ENCODE assay signal across 23 cellular contexts in the genomic region with DNA sequence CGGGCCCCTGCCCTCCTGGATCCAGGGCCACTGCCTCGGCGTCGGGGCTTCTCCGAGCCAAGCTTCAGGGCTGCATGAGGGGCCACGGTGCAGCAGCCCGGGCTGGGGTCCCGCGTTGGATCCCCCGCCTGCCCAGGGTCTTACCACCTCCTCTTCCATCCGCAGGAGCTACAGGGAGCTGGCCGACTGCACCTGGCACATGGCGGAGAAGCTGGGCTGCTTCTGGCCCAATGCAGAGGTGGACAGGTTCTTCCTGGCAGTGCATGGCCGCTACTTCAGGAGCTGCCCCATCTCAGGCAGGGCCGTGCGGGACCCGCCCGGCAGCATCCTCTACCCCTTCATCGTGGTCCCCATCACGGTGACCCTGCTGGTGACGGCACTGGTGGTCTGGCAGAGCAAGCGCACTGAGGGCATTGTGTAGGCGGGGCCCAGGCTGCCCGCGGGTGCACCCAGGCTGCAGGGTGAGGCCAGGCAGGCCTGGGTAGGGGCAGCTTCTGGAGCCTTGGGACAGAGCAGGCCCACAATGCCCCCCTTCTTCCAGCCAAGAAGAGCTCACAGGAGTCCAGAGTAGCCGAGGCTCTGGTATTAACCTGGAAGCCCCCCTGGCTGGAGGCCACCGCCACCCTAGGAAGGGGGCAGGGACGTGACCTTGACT. TPM values are rescaled to one million over a fixed set of nuclear protein-coding genes. Genes with fewer than 3 reads are reported as not detected.
"Had no signal": no experiment of that assay in that cellular context is flagged by ENCODE, and none has a peak within 500 bp of the region (broad histone marks: within the 10 kb centered on the region; RNA-seq: fewer than 3 reads in every experiment).

No MANE protein-coding gene starts in this region.

- H3K36me3 Mint-ChIP-seq: neural progenitor cell had no signal

- H3K9me3 ChIP-seq: ovary, vagina had no signal

- H3K9ac ChIP-seq: neural progenitor cell had no signal

- H2AFZ ChIP-seq: neural progenitor cell had no signal

- H3K4me2 ChIP-seq: neural progenitor cell had no signal

- H3K4me1 Mint-ChIP-seq: neural progenitor cell had no signal

- H3K4me1 ChIP-seq: left lung, neural progenitor cell, transverse colon, vagina had no signal

- H3K27ac ChIP-seq: cardiac muscle cell, left lung, neural progenitor cell, ovary, transverse colon, vagina had no signal

- H3K36me3 ChIP-seq: cardiac muscle cell, left lung, neural progenitor cell, ovary, transverse colon, vagina had no signal

- H3K4me3 Mint-ChIP-seq: activated T-cell treated with anti-CD3 and anti-CD28 coated beads, Interleukin-2, amount 50 U/mL, for 72 hours; effector memory CD8-positive, alpha-beta T cell; naive B cell; neural progenitor cell had no signal

- H3K27ac Mint-ChIP-seq: activated T-cell treated with anti-CD3 and anti-CD28 coated beads, Interleukin-2, amount 50 U/mL, for 72 hours; effector memory CD8-positive, alpha-beta T cell; neural progenitor cell had no signal

- ATAC-seq: activated CD4-positive, CD25-positive, alpha-beta regulatory T cell treated with anti-CD3 and anti-CD28 coated beads, Interleukin-2, amount 50 U/mL, for 24 hours; effector memory CD8-positive, alpha-beta T cell; left lung; mucosa of descending colon had no signal

- H3K4me3 ChIP-seq: cardiac muscle cell, left lung, mucosa of descending colon, neural progenitor cell, ovary, transverse colon, vagina had no signal

- H3K9me3 Mint-ChIP-seq: effector memory CD8-positive, alpha-beta T cell had no signal

- H3K27me3 ChIP-seq: cardiac muscle cell, left lung, neural progenitor cell, ovary, transverse colon, vagina had no signal

- DNase-seq: activated CD4-positive, alpha-beta T cell treated with anti-CD3 and anti-CD28 coated beads, Interleukin-2, amount 50 U/mL, for 1 hour; activated gamma-delta T cell treated with Interleukin-2 at 50 U/mL for 16 hours; activated T-cell treated with anti-CD3 and anti-CD28 coated beads, Interleukin-2, amount 50 U/mL, for 72 hours; amniotic stem cell; effector memory CD8-positive, alpha-beta T cell; hypothalamus; kidney; left lung; mesenchymal stem cell; naive B cell; stimulated activated CD8-positive, alpha-beta memory T cell treated with anti-CD3 and anti-CD28 coated beads, Interleukin-4, amount 100 ng/mL, for 48 hours; stimulated activated naive CD4-positive, alpha-beta T cell; substantia nigra; transverse colon had no signal

- FAIRE-seq: kidney had no signal

RNA-seq across cellular contexts. Expression of gene RAMP1, which starts 52.1 kb away (rescaled TPM):
- total RNA-seq: dermis microvascular lymphatic vessel endothelial cell, glomerular endothelial cell, pulmonary artery endothelial cell had no signal
